ENCODE assay signal across 18 cellular contexts in the genomic region with DNA sequence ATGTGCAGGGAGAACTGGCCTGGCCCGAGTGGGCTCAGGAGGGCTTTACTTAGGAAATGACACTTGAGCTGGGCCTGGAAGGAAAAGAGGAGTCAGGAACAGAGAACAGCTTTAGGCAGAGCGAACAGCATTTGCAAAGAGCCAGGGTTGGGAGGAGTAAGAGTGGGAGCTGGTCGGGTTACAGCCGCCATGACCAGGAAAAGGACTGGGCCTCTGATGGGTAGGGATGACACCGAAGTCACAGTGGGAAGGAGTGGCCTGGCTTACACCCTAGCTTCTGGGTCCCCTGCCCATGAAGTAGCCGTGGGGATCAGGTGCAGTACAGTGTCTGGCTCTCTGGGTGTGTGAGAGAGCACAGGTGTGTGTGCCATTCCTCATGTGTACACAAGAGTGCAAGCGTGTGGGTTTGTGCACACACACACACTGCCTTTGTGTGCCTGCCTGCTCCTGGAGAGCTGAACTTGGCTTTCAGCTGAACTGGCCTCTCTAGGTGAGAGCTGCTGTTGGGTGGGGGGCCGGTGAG. TPM values are rescaled to one million over a fixed set of nuclear protein-coding genes. Genes with fewer than 3 reads are reported as not detected.
DNase-seq lines count a peak whose midpoint lies in the region; ATAC-seq and TF ChIP-seq lines count a peak whose summit lies in the region.
"Had no signal": no experiment of that assay in that cellular context is flagged by ENCODE, and none has a peak within 500 bp of the region (broad histone marks: within the 10 kb centered on the region; RNA-seq: fewer than 3 reads in every experiment).

No MANE protein-coding gene starts in this region.

- CTCF ChIA-PET in Calu3 (lab: Charles Lee): no interaction called here

- H3K9me3 ChIP-seq in Peyer's patch: no peaks in the 10 kb centered on the region
- no peaks in the 10 kb centered on the region for H3K9me3 ChIP-seq in hepatocyte (ENCODE audit: low read depth)
- no peaks in the 10 kb centered on the region for H3K9me3 ChIP-seq in smooth muscle cell (replicated peaks; ENCODE audit: low read depth)

- no TSS peak for BruUV-seq in Calu3 (replicated peaks; lab: Mats Ljungman, UMichigan)

- peak overlapping the region; percentile 4 to 63 (median 43) for H3K27ac ChIP-seq in Peyer's patch
- peak overlapping the region; percentile 85 for H3K27ac ChIP-seq in hepatocyte
- peak overlapping the region; percentile 75 for H3K27ac ChIP-seq in smooth muscle cell (ENCODE audit: low read depth)
- H3K27ac ChIP-seq: KMS-11 had no signal

- ATAC-seq in HG02798 (IDR thresholded peaks at IDR 0.05; ENCODE audit: poor library complexity, unreplicated experiment): no peak
- ATAC-seq: natural killer cell had no signal

- H3K4me1 Mint-ChIP-seq in Calu3 (ENCODE audit: low read depth, unreplicated experiment): no peaks in the 10 kb centered on the region
- H3K4me1 Mint-ChIP-seq: activated CD4-positive, alpha-beta T cell treated with anti-CD3 and anti-CD28 coated beads, Interleukin-2, amount 10 ng/mL, durations not matched to agents 24 days and 14 days; CD14-positive monocyte; natural killer cell had no signal

- H3K9me3 Mint-ChIP-seq in Calu3 (ENCODE audit: low read depth, unreplicated experiment): no peaks in the 10 kb centered on the region
- H3K9me3 Mint-ChIP-seq: activated CD4-positive, alpha-beta T cell treated with anti-CD3 and anti-CD28 coated beads, Interleukin-2, amount 10 ng/mL, durations not matched to agents 24 days and 14 days; activated T-helper 2 cell treated with anti-CD3 and anti-CD28 coated beads, Interferon-gamma antibody, Interleukin-2, Interleukin-4, amounts not matched to agents 10 μg/mL and 5 μg/mL and 100 μg/mL, durations not matched to agents 14 hours and 24 hours and 36 hours; natural killer cell; T-helper 1 cell treated with Interleukin-12 subunit alpha and Interleukin-12 subunit beta and Interleukin-4 antibody, amounts not matched to agents 30 μg/mL and 1 μg/mL, for 36 hours had no signal

- DNase-seq in Calu3: no peak
- DNase-seq in Peyer's patch: no peak
- no peak for DNase-seq in hepatocyte (ENCODE audit: low spot score)
- DNase-seq in smooth muscle cell (lab: John Stamatoyannopoulos, UW; ENCODE audit: unreplicated experiment): no peak
- DNase-seq in NCI-H446 (lab: John Stamatoyannopoulos, UW): no peak
- no peak for DNase-seq in NCI-H2029 (lab: John Stamatoyannopoulos, UW)
- no peak for DNase-seq in NCI-H1436 (lab: John Stamatoyannopoulos, UW)
- DNase-seq: activated CD4-positive, alpha-beta T cell treated with anti-CD3 and anti-CD28 coated beads, Interleukin-2, amount 10 ng/mL, durations not matched to agents 24 days and 14 days; central memory CD4-positive, alpha-beta T cell; GDM1; natural killer cell; NCI-H2029 treated with DMSO at 0.1 percent for 48 hours; stimulated activated CD4-positive, alpha-beta T cell treated with anti-CD3 and anti-CD28 coated beads, Interleukin-12 subunit alpha, Interleukin-12 subunit beta, amount 100 ng/mL, for 4 hours had no signal

- no peaks in the 10 kb centered on the region for H3F3A ChIP-seq in smooth muscle cell (ENCODE audit: low read depth)

- H3K36me3 ChIP-seq in Peyer's patch: peaks cover 0 to 36% (median 0%) of the 10 kb centered on the region in 3 donors
- no peaks in the 10 kb centered on the region for H3K36me3 ChIP-seq in hepatocyte (replicated peaks; ENCODE audit: insufficient read depth, low read depth)
- H3K36me3 ChIP-seq in smooth muscle cell (ENCODE audit: low read depth): no peaks in the 10 kb centered on the region

- H3K4me1 ChIP-seq in Peyer's patch (peaks cover 0 to 21% (median 0%) of the 10 kb centered on the region in 4 donors), hepatocyte (ENCODE audit: insufficient read depth) (peaks cover 27% of the 10 kb centered on the region), smooth muscle cell (ENCODE audit: low read depth) (no peaks in the 10 kb centered on the region)

- no peaks in the 10 kb centered on the region for H3K36me3 Mint-ChIP-seq in Calu3 (ENCODE audit: insufficient read depth, unreplicated experiment)
- H3K36me3 Mint-ChIP-seq: natural killer cell had no signal

- H3K4me3 ChIP-seq in Peyer's patch (no peak overlapping the region), hepatocyte (no peak overlapping the region), smooth muscle cell (no peak overlapping the region)

- H4K20me1 ChIP-seq in hepatocyte (ENCODE audit: insufficient read depth, poor library complexity, severe bottlenecking) (no peaks in the 10 kb centered on the region), smooth muscle cell (ENCODE audit: low read depth) (peaks cover 10% of the 10 kb centered on the region)

- TF ChIP-seq POLR2A in Peyer's patch (IDR thresholded peaks at IDR 0.05): no peak

- H3K9ac ChIP-seq in smooth muscle cell (ENCODE audit: low read depth): no peak overlapping the region
- H3K9ac ChIP-seq: KMS-11 had no signal

- H3K9me2 ChIP-seq in hepatocyte (replicated peaks; ENCODE audit: insufficient read depth): no peaks in the 10 kb centered on the region

- no peaks in the 10 kb centered on the region for H3K27me3 ChIP-seq in Peyer's patch
- no peaks in the 10 kb centered on the region for H3K27me3 ChIP-seq in hepatocyte
- H3K27me3 ChIP-seq in smooth muscle cell (ENCODE audit: low read depth): no peaks in the 10 kb centered on the region

- peak overlapping the region; percentile 43 for H3K27ac Mint-ChIP-seq in Calu3 (ENCODE audit: unreplicated experiment)
- H3K27ac Mint-ChIP-seq: activated CD4-positive, alpha-beta T cell treated with anti-CD3 and anti-CD28 coated beads, Interleukin-2, amount 10 ng/mL, durations not matched to agents 24 days and 14 days; activated T-helper 2 cell treated with anti-CD3 and anti-CD28 coated beads, Interferon-gamma antibody, Interleukin-2, Interleukin-4, amounts not matched to agents 10 μg/mL and 5 μg/mL and 100 μg/mL, durations not matched to agents 14 hours and 24 hours and 36 hours; natural killer cell; T-helper 1 cell treated with Interleukin-12 subunit alpha and Interleukin-12 subunit beta and Interleukin-4 antibody, amounts not matched to agents 30 μg/mL and 1 μg/mL, for 36 hours had no signal

- H3K4me3 Mint-ChIP-seq in Calu3 (ENCODE audit: low read depth, unreplicated experiment): no peak overlapping the region
- H3K4me3 Mint-ChIP-seq: activated CD4-positive, alpha-beta T cell treated with anti-CD3 and anti-CD28 coated beads, Interleukin-2, amount 10 ng/mL, durations not matched to agents 24 days and 14 days; CD14-positive monocyte; natural killer cell; T-helper 1 cell treated with Interleukin-12 subunit alpha and Interleukin-12 subunit beta and Interleukin-4 antibody, amounts not matched to agents 30 μg/mL and 1 μg/mL, for 36 hours had no signal

- 60% methylated on average over 8 of the region's 8 CpGs for WGBS in hepatocyte (ENCODE audit: low lambda C conversion rate, missing lambda C conversion rate)
- 73% methylated on average over 8 of the region's 8 CpGs for WGBS in smooth muscle cell (ENCODE audit: low lambda C conversion rate)

- TF ChIP-seq CTCF in Calu3 (IDR thresholded peaks at IDR 0.05; ENCODE audit: unreplicated experiment) (no peak), Peyer's patch (IDR thresholded peaks at IDR 0.05) (no peak), hepatocyte (IDR thresholded peaks at IDR 0.05; ENCODE audit: poor library complexity) (no peak), smooth muscle cell (IDR thresholded peaks at IDR 0.05; ENCODE audit: borderline replicate concordance, insufficient read depth, poor library complexity, severe bottlenecking) (no peak)

- intact Hi-C loops in Calu3 (cut with micrococcal nuclease; ENCODE audit: unreplicated experiment): no loop called here

- H3K4me2 ChIP-seq in hepatocyte: no peak overlapping the region
- H3K4me2 ChIP-seq in smooth muscle cell: peak overlapping the region; percentile 42
- H3K4me2 ChIP-seq: KMS-11 had no signal

- H2AFZ ChIP-seq in hepatocyte: no peak overlapping the region
- H2AFZ ChIP-seq in smooth muscle cell (ENCODE audit: low read depth): no peak overlapping the region

- H3K79me2 ChIP-seq in hepatocyte (no peaks in the 10 kb centered on the region), smooth muscle cell (ENCODE audit: low read depth) (no peaks in the 10 kb centered on the region)

- no peaks in the 10 kb centered on the region for H3K27me3 Mint-ChIP-seq in Calu3 (ENCODE audit: unreplicated experiment)
- H3K27me3 Mint-ChIP-seq: activated CD4-positive, alpha-beta T cell treated with anti-CD3 and anti-CD28 coated beads, Interleukin-2, amount 10 ng/mL, durations not matched to agents 24 days and 14 days had no signal

RNA-seq across cellular contexts. Expression of a gene that starts 31.6 kb away (rescaled TPM):
- total RNA-seq in Calu3 (2022) (21.5 and 37.6 TPM in 2 replicates), Peyer's patch (10 to 100 TPM; 16.8 to 31.6 (median 28.1) TPM), hepatocyte (13.2 and 20.1 TPM in 2 replicates), smooth muscle cell (16.6 and 18.7 TPM in 2 replicates)
- polyA plus RNA-seq in hepatocyte (8.2 and 13.2 TPM in 2 replicates), smooth muscle cell (5.0 and 8.4 TPM in 2 replicates)

RNA-seq across cellular contexts. Expression of a gene that starts 31.7 kb away (rescaled TPM):
- total RNA-seq in Calu3 (2022) (11.0 and 12.1 TPM in 2 replicates), Peyer's patch (10 to 100 TPM; 17.2 to 95.7 (median 43.7) TPM), hepatocyte (21.0 and 22.5 TPM in 2 replicates), smooth muscle cell (25.0 and 25.9 TPM in 2 replicates)
- polyA plus RNA-seq in hepatocyte (13.9 and 17.6 TPM in 2 replicates), smooth muscle cell (23.9 and 27.9 TPM in 2 replicates)
